17 cellular contexts compared by ENCODE assay signal in the genomic region with DNA sequence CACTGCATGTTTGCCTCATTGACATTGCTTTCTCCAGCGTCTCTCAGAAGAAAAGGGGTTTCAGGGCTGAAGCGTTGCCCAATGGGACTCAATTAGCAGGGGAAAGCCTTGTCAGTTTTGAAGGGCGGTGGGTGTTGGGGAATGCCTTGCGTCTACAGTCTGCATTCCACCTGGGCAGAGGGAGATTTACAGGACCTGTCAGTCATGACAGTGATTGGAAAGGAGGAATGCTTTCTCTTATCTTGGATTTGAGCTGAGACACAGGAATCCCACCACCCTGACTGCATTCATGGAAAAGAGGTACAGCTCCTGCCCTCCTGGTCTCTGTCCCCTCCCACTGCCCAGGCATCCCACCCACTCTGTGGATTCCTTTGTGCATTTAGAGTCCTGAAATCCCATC.
"Had no signal": no experiment of that assay in that cellular context is flagged by ENCODE, and none has a peak within 500 bp of the region (broad histone marks: within the 10 kb centered on the region; RNA-seq: fewer than 3 reads in every experiment).

No MANE protein-coding gene starts in this region.

- H3K4me1 Mint-ChIP-seq: naive B cell had no signal

- H3K9me3 ChIP-seq: esophagus muscularis mucosa had no signal

- H3K9me3 Mint-ChIP-seq: dendritic cell treated with granulocyte-macrophage colony-stimulating factor and Interleukin-4, amounts not matched to agents 40 ng/mL and 50 ng/mL, for 4 days; effector memory CD8-positive, alpha-beta T cell; nephron; type B pancreatic cell had no signal

- DNase-seq: cerebellar nuclear complex; effector memory CD8-positive, alpha-beta T cell; kidney glomerular epithelial cell; mammary epithelial cell; naive B cell; posterior cingulate gyrus; stimulated activated CD4-positive, alpha-beta T cell treated with anti-CD3 and anti-CD28 coated beads, Interleukin-12 subunit alpha, Interleukin-12 subunit beta, amount 100 ng/mL, for 4 hours; stimulated activated naive CD4-positive, alpha-beta T cell had no signal

- H3K36me3 Mint-ChIP-seq: naive B cell, type B pancreatic cell had no signal

- H3K4me3 ChIP-seq: esophagus muscularis mucosa, hepatocyte, skin epidermis had no signal

- H3K4me3 Mint-ChIP-seq: dendritic cell treated with granulocyte-macrophage colony-stimulating factor and Interleukin-4, amounts not matched to agents 40 ng/mL and 50 ng/mL, for 4 days; effector memory CD8-positive, alpha-beta T cell; nephron; type B pancreatic cell had no signal

- H3K36me3 ChIP-seq: esophagus muscularis mucosa had no signal

- H3K27ac Mint-ChIP-seq: dendritic cell treated with granulocyte-macrophage colony-stimulating factor and Interleukin-4, amounts not matched to agents 40 ng/mL and 50 ng/mL, for 4 days; naive B cell; nephron; type B pancreatic cell had no signal

- H2AFZ ChIP-seq: hepatocyte had no signal

- ATAC-seq: effector memory CD8-positive, alpha-beta T cell; left lobe of liver; sciatic nerve had no signal

- H3K4me2 ChIP-seq: hepatocyte had no signal

- H3K27ac ChIP-seq: epithelial cell of prostate, esophagus muscularis mucosa, hepatocyte, skin epidermis had no signal

- H3K27me3 ChIP-seq: hepatocyte had no signal
